In genomic region chr20:38093641-38094077, GRCh38 we compare ENCODE assay signal across 1 cellular context.
TF ChIP-seq lines count a peak whose summit lies in the region.

No MANE protein-coding gene starts in this region.

TF ChIP-seq in HepG2, 621 proteins besides CTCF, POLR2A, EP300 and RAD21 (continued from another document and continues in another):
- TF ChIP-seq ZNF770 (CRISPR knock-in tag; IDR thresholded peaks at IDR 0.05) (peak; percentile 40; the same call in 1 of the 2 replicates), RARG (CRISPR knock-in tag; IDR thresholded peaks at IDR 0.05; ENCODE audit: low read depth) (no peak), TEAD2 (CRISPR knock-in tag; IDR thresholded peaks at IDR 0.05) (no peak), NFIC (IDR thresholded peaks at IDR 0.05; ENCODE audit: low read length) (peak; percentile 71; the same call in 1 of the 2 replicates), CCDC6 (CRISPR knock-in tag; IDR thresholded peaks at IDR 0.05) (no peak), MIER2 (CRISPR knock-in tag; IDR thresholded peaks at IDR 0.05) (0 out of 2 replicates have a peak, but pooled peaks have one; percentile 1), ZNF792 (CRISPR knock-in tag; IDR thresholded peaks at IDR 0.05) (no peak), ZNF883 (CRISPR knock-in tag; IDR thresholded peaks at IDR 0.05; ENCODE audit: not compliant biosample characterization) (no peak), ZBTB40 (IDR thresholded peaks at IDR 0.05) (no peak), ZBTB40 (CRISPR knock-in tag; IDR thresholded peaks at IDR 0.05) (no peak), KDM5B (CRISPR knock-in tag; IDR thresholded peaks at IDR 0.05; ENCODE audit: borderline replicate concordance) (no peak), ZNF337 (CRISPR knock-in tag; IDR thresholded peaks at IDR 0.05; ENCODE audit: borderline replicate concordance, low read depth) (no peak), IRF9 (CRISPR knock-in tag; IDR thresholded peaks at IDR 0.05; ENCODE audit: borderline replicate concordance) (no peak), ELF3 (CRISPR knock-in tag; IDR thresholded peaks at IDR 0.05) (peak; percentile 62; the same call in 1 of the 2 replicates), ZNF317 (CRISPR knock-in tag; IDR thresholded peaks at IDR 0.05) (peak; percentile 71; the same call in 1 of the 2 replicates), ZNF335 (CRISPR knock-in tag; IDR thresholded peaks at IDR 0.05) (no peak), ARNT (IDR thresholded peaks at IDR 0.05) (no peak), GRHL1 (CRISPR knock-in tag; conservative IDR thresholded peaks at IDR 0.05) (no peak), BRD4 (CRISPR knock-in tag; IDR thresholded peaks at IDR 0.05) (no peak), ARID2 (CRISPR knock-in tag; IDR thresholded peaks at IDR 0.05; ENCODE audit: borderline replicate concordance) (no peak), SP2 (CRISPR knock-in tag; IDR thresholded peaks at IDR 0.05) (no peak), ZC3H13 (CRISPR knock-in tag; IDR thresholded peaks at IDR 0.05) (no peak), ZSCAN12 (CRISPR knock-in tag; IDR thresholded peaks at IDR 0.05) (no peak), CSRNP2 (CRISPR knock-in tag; conservative IDR thresholded peaks at IDR 0.05; ENCODE audit: low read depth) (no peak), KIAA2018 (CRISPR knock-in tag; IDR thresholded peaks at IDR 0.05; ENCODE audit: borderline replicate concordance) (no peak), SKI (IDR thresholded peaks at IDR 0.05; ENCODE audit: partially characterized antibody) (no peak), ZNF660 (CRISPR knock-in tag; IDR thresholded peaks at IDR 0.05; ENCODE audit: borderline replicate concordance, low read depth) (no peak), HOXA9 (CRISPR knock-in tag; IDR thresholded peaks at IDR 0.05; ENCODE audit: borderline replicate concordance) (no peak), ZFP41 (CRISPR knock-in tag; IDR thresholded peaks at IDR 0.05; ENCODE audit: borderline replicate concordance) (no peak), CEBPB (IDR thresholded peaks at IDR 0.05; ENCODE audit: borderline replicate concordance, low read depth, low read length) (no peak), RELA (CRISPR knock-in tag; IDR thresholded peaks at IDR 0.05) (no peak), ZNF780A (CRISPR knock-in tag; IDR thresholded peaks at IDR 0.05) (no peak), MTF1 (CRISPR knock-in tag; IDR thresholded peaks at IDR 0.05) (no peak), ZBTB26 (CRISPR knock-in tag; IDR thresholded peaks at IDR 0.05; ENCODE audit: borderline replicate concordance) (no peak)
